Comparison of ENCODE assay signal across 9 cellular contexts in the genomic region with DNA sequence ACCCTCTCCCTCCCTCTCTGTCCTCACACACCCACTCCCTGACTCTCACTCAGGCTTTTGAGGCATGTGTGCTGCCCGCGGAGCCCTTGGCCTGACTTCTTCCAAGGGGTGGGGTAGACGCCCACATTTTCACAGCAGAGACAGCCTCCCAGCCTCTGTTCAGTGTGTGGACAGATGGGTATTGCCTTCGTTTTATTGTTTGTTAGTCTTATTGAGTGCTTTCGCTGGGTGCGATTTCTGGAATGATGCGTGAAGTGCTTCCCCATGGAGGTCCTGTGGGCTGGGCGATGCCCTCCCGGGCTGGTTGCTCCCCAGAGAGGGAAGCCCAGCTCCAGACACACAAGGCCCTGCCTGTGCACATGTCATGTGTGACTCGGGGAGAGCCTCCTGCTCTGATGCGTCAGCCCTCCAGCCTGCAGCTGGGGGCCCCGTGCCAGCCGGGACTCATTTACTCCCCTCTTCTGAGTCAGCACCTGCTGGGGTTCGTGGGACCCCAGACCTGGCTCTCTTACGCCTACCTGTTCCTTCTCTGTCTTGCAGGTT. TPM values are rescaled to one million over a fixed set of nuclear protein-coding genes. Genes with fewer than 3 reads are reported as not detected.
DNase-seq lines count a peak whose midpoint lies in the region; ATAC-seq and TF ChIP-seq lines count a peak whose summit lies in the region.
"Had no signal": no experiment of that assay in that cellular context is flagged by ENCODE, and none has a peak within 500 bp of the region (broad histone marks: within the 10 kb centered on the region; RNA-seq: fewer than 3 reads in every experiment).

No MANE protein-coding gene starts in this region.

- H3K27ac ChIP-seq in Peyer's patch, result peak overlapping the region in 3 of 4 donors; percentile 58 to 84 (median 72)

- H3K27me3 Mint-ChIP-seq in CD14-positive monocyte (ENCODE audit: low read depth in 3 of 3) (no peaks in the 10 kb centered on the region), osteocyte (ENCODE audit: unreplicated experiment) (no peaks in the 10 kb centered on the region)
- H3K27me3 Mint-ChIP-seq in effector memory CD8-positive, alpha-beta T cell, result no peaks in the 10 kb centered on the region

- H3K4me3 ChIP-seq in Peyer's patch, result peak overlapping the region in 2 of 4 donors; percentile 15 to 19

- TF ChIP-seq CTCF in CD14-positive monocyte (IDR thresholded peaks at IDR 0.05), result no peak
- TF ChIP-seq CTCF in Peyer's patch (IDR thresholded peaks at IDR 0.05), result no peak
- TF ChIP-seq CTCF in osteocyte (IDR thresholded peaks at IDR 0.05), result no peak

- ATAC-seq in effector memory CD8-positive, alpha-beta T cell (replicated peaks), result no peak
- ATAC-seq in HG02885 (IDR thresholded peaks at IDR 0.05; ENCODE audit: poor library complexity, unreplicated experiment), result no peak

- H3K4me1 Mint-ChIP-seq in CD14-positive monocyte, result peaks cover 37% of the 10 kb centered on the region
- H3K4me1 Mint-ChIP-seq in effector memory CD8-positive, alpha-beta T cell (ENCODE audit: low read depth in 2 of 2), result peaks cover 26 to 37% of the 10 kb centered on the region in 2 donors
- peaks cover 30% of the 10 kb centered on the region for H3K4me1 Mint-ChIP-seq in osteocyte (ENCODE audit: unreplicated experiment)

- H3K4me1 ChIP-seq in Peyer's patch, result peaks cover 3 to 74% (median 6%) of the 10 kb centered on the region in 4 donors

- H3K9me3 Mint-ChIP-seq in CD14-positive monocyte, result peaks cover 0 to 3% (median 0%) of the 10 kb centered on the region in 7 donors
- H3K9me3 Mint-ChIP-seq in effector memory CD8-positive, alpha-beta T cell, result no peaks in the 10 kb centered on the region
- H3K9me3 Mint-ChIP-seq in osteocyte (ENCODE audit: unreplicated experiment), result no peaks in the 10 kb centered on the region

- H3K9me3 ChIP-seq in Peyer's patch, result no peaks in the 10 kb centered on the region

- H3K36me3 Mint-ChIP-seq in CD14-positive monocyte (peaks cover 44 to 82% of the 10 kb centered on the region in 2 donors), osteocyte (ENCODE audit: unreplicated experiment) (peaks cover 6% of the 10 kb centered on the region)
- peaks cover 26% of the 10 kb centered on the region for H3K36me3 Mint-ChIP-seq in effector memory CD8-positive, alpha-beta T cell (ENCODE audit: insufficient read depth)

- peaks cover 0 to 30% (median 0%) of the 10 kb centered on the region in 3 donors for H3K36me3 ChIP-seq in Peyer's patch

- DNase-seq in CD14-positive monocyte (ENCODE audit: low spot score) (no peak), Peyer's patch (no peak), osteocyte (ENCODE audit: extremely low spot score, unreplicated experiment) (no peak), ureter (ENCODE audit: low spot score) (no peak), islet precursor cell (no peak), cerebellum (ENCODE audit: low spot score) (no peak)
- no peak for DNase-seq in effector memory CD8-positive, alpha-beta T cell
- DNase-seq: left cardiac atrium had no signal

- intact Hi-C loops in CD14-positive monocyte (cut with micrococcal nuclease), result loop anchor here in 1 of 2 donors (10.0 kb wide), 1 partner anchor 59 kb away; no protein-coding TSS in a partner anchor

- H3K4me3 Mint-ChIP-seq in CD14-positive monocyte, result no peak overlapping the region
- peak overlapping the region in 1 of 2 donors; percentile 70 for H3K4me3 Mint-ChIP-seq in effector memory CD8-positive, alpha-beta T cell
- peak overlapping the region; percentile 22 for H3K4me3 Mint-ChIP-seq in osteocyte (ENCODE audit: unreplicated experiment)

- no peaks in the 10 kb centered on the region for H3K27me3 ChIP-seq in Peyer's patch

- TF ChIP-seq POLR2A in Peyer's patch (IDR thresholded peaks at IDR 0.05), result no peak

- H3K27ac Mint-ChIP-seq in CD14-positive monocyte (peak overlapping the region in 4 of 7 donors; percentile 32 to 82 (median 56)), osteocyte (ENCODE audit: unreplicated experiment) (no peak overlapping the region)
- peak overlapping the region; percentile 71 to 89 for H3K27ac Mint-ChIP-seq in effector memory CD8-positive, alpha-beta T cell

RNA-seq across cellular contexts. Expression of a gene that starts 14.7 kb away (rescaled TPM):
- 100 to 1,000 TPM; 210 to 214 TPM for polyA plus RNA-seq in CD14-positive monocyte
- total RNA-seq in Peyer's patch, result 100 to 1,000 TPM in 3 of 4 donors, 10 to 100 TPM in 1; 83.3 to 206 (median 152) TPM
- 96.7 and 106 TPM in 2 replicates for total RNA-seq in osteocyte
- total RNA-seq in ureter, result 137 TPM
- 24.2 TPM for total RNA-seq in cerebellum

RNA-seq across cellular contexts. Expression of a gene that starts 42.5 kb away (rescaled TPM):
- 100 to 1,000 TPM; 115 to 120 TPM for polyA plus RNA-seq in CD14-positive monocyte
- total RNA-seq in Peyer's patch (10 to 100 TPM in 3 of 4 donors, 1 to 10 TPM in 1; 7.4 to 16.1 (median 13.3) TPM), osteocyte (59.1 and 65.3 TPM in 2 replicates), ureter (181 TPM), cerebellum (4.4 TPM)

RNA-seq across cellular contexts. Expression of a gene that starts 55.8 kb away (rescaled TPM):
- 1 to 10 TPM; 2.7 to 4.6 TPM for polyA plus RNA-seq in CD14-positive monocyte
- total RNA-seq in Peyer's patch (10 to 100 TPM; 11.1 to 32.2 (median 12.9) TPM), osteocyte (22.8 and 26.7 TPM in 2 replicates), ureter (32.0 TPM), cerebellum (16.7 TPM)
